In genomic region chr1:153985341-153985912, GRCh38 we compare ENCODE assay signal across 8 cellular contexts. TPM values are rescaled to one million over a fixed set of nuclear protein-coding genes. Genes with fewer than 3 reads are reported as not detected.
DNase-seq lines count a peak whose midpoint lies in the region; TF ChIP-seq lines count a peak whose summit lies in the region.

No MANE protein-coding gene starts in this region.

- peaks cover 14% of the 10 kb centered on the region for H3K4me1 ChIP-seq in Loucy (ENCODE audit: insufficient read depth, low read length, poor library complexity, severe bottlenecking)

- peak overlapping the region; percentile 57; the same call in 1 of the 2 replicates for H2AFZ ChIP-seq in Loucy (ENCODE audit: low read length)

- H3K9me3 ChIP-seq in Loucy (ENCODE audit: insufficient read depth, low read depth, low read length): no peaks in the 10 kb centered on the region
- no peaks in the 10 kb centered on the region for H3K9me3 ChIP-seq in iPS-18c (ENCODE audit: control insufficient read depth, insufficient read depth, low read length)

- DNase-seq in AG08395 (ENCODE audit: low spot score) (peak; percentile 67), amniotic epithelial cell (ENCODE audit: low read depth) (peak; percentile 85), NCI-H1694 treated with DMSO at 0.1 percent for 48 hours (lab: John Stamatoyannopoulos, UW) (no peak), mucosa of gallbladder (ENCODE audit: low spot score) (no peak), NCI-H748 (lab: John Stamatoyannopoulos, UW; ENCODE audit: unreplicated experiment) (no peak)
- peak; percentile 61 for DNase-seq in stimulated activated CD4-positive, alpha-beta T cell treated with anti-CD3 and anti-CD28 coated beads, Interleukin-4, amount 100 ng/mL, for 1 hour

- TF ChIP-seq CTCF in Loucy (conservative IDR thresholded peaks at IDR 0.05; ENCODE audit: low read length): no peak

- H3K36me3 ChIP-seq in Loucy (ENCODE audit: insufficient read depth, low read length): no peaks in the 10 kb centered on the region

- peak overlapping the region; percentile 78 for H3K4me3 ChIP-seq in Loucy (ENCODE audit: low read length, poor library complexity, severe bottlenecking)
- H3K4me3 ChIP-seq in iPS-18c (ENCODE audit: insufficient read depth, low read depth, low read length): peak overlapping the region; percentile 68

- no peaks in the 10 kb centered on the region for H3K79me2 ChIP-seq in Loucy (ENCODE audit: insufficient read depth, low read length)

- H3K9me2 ChIP-seq in Loucy (replicated peaks; ENCODE audit: low read depth, low read length): no peaks in the 10 kb centered on the region

- no peaks in the 10 kb centered on the region for H4K20me1 ChIP-seq in Loucy (ENCODE audit: insufficient read depth, low read length, poor library complexity, severe bottlenecking)

- 0 out of 2 replicates have a peak, but pooled peaks cover 3% of the 10 kb centered on the region for H3F3A ChIP-seq in Loucy (ENCODE audit: low read depth)

- peak overlapping the region; percentile 96 for H3K4me2 ChIP-seq in Loucy (ENCODE audit: low read depth, low read length, poor library complexity, severe bottlenecking)

- peak overlapping the region; percentile 78 for H3K9ac ChIP-seq in Loucy (ENCODE audit: low read depth, low read length, poor library complexity, severe bottlenecking)

- H3K27me3 ChIP-seq in Loucy (ENCODE audit: insufficient read depth, low read length, poor library complexity, severe bottlenecking): no peaks in the 10 kb centered on the region

RNA-seq across cellular contexts. Expression of gene RAB13, which starts 0.7 kb away (rescaled TPM):
- total RNA-seq in mucosa of gallbladder: 112 TPM

RNA-seq across cellular contexts. Expression of gene RPS27, which starts 5.1 kb away (rescaled TPM):
- total RNA-seq in mucosa of gallbladder: 1,416 TPM

RNA-seq across cellular contexts. Expression of gene JTB, which starts 8.0 kb away (rescaled TPM):
- 144 TPM for total RNA-seq in mucosa of gallbladder

RNA-seq across cellular contexts. Expression of gene CREB3L4, which starts 17.7 kb away (rescaled TPM):
- total RNA-seq in mucosa of gallbladder: 18.5 TPM

RNA-seq across cellular contexts. Expression of gene SLC39A1, which starts 22.1 kb away (rescaled TPM):
- total RNA-seq in mucosa of gallbladder: 119 TPM

Comparison
In these comparisons a context has a peak if more than half of its experiments do, and no peak if none do; other contexts are left out.
1. DNase-seq: peak in AG08395 (single experiment), amniotic epithelial cell (single experiment) and stimulated activated CD4-positive, alpha-beta T cell treated with anti-CD3 and anti-CD28 coated beads, Interleukin-4, amount 100 ng/mL, for 1 hour (single experiment); none in NCI-H1694 treated with DMSO at 0.1 percent for 48 hours (single experiment), mucosa of gallbladder (single experiment) and NCI-H748 (single experiment).